In genomic region chrX:12958059-12958458, GRCh38 we compare ENCODE assay signal across 11 cellular contexts. TPM values are rescaled to one million over a fixed set of nuclear protein-coding genes. Genes with fewer than 3 reads are reported as not detected.
DNase-seq lines count a peak whose midpoint lies in the region; ATAC-seq and TF ChIP-seq lines count a peak whose summit lies in the region.
"Had no signal": no experiment of that assay in that cellular context is flagged by ENCODE, and none has a peak within 500 bp of the region (broad histone marks: within the 10 kb centered on the region; RNA-seq: fewer than 3 reads in every experiment).

No MANE protein-coding gene starts in this region.

- H3K27me3 Mint-ChIP-seq in IgD-negative memory B cell (peaks cover 3% of the 10 kb centered on the region), nephron (ENCODE audit: low read depth) (no peaks in the 10 kb centered on the region)
- no peaks in the 10 kb centered on the region for H3K27me3 Mint-ChIP-seq in activated T-helper 2 cell treated with anti-CD3 and anti-CD28 coated beads, Interferon-gamma antibody, Interleukin-2, Interleukin-4, amounts not matched to agents 10 μg/mL and 5 μg/mL and 100 μg/mL, durations not matched to agents 14 hours and 24 hours and 36 hours (ENCODE audit: low read depth)

- DNase-seq in GM06990 (ENCODE audit: extremely low read depth, insufficient read length), result no peak
- no peak for DNase-seq in activated T-helper 2 cell treated with anti-CD3 and anti-CD28 coated beads, Interferon-gamma antibody, Interleukin-2, Interleukin-4, amounts not matched to agents 10 μg/mL and 5 μg/mL and 100 μg/mL, durations not matched to agents 14 hours and 24 hours and 36 hours (ENCODE audit: low spot score)
- DNase-seq in activated CD4-positive, CD25-positive, alpha-beta regulatory T cell treated with anti-CD3 and anti-CD28 coated beads, Interleukin-2, amount 50 U/mL, for 72 hours, result no peak
- DNase-seq: KBM-7, NCI-H2081 treated with DMSO at 0.1 percent for 48 hours had no signal

- H3K4me3 Mint-ChIP-seq in IgD-negative memory B cell (peak overlapping the region; percentile 17 to 81 (median 76)), nephron (no peak overlapping the region)
- peak overlapping the region; percentile 76 for H3K4me3 Mint-ChIP-seq in activated T-helper 2 cell treated with anti-CD3 and anti-CD28 coated beads, Interferon-gamma antibody, Interleukin-2, Interleukin-4, amounts not matched to agents 10 μg/mL and 5 μg/mL and 100 μg/mL, durations not matched to agents 14 hours and 24 hours and 36 hours (ENCODE audit: low read depth)

- peak overlapping the region; percentile 2; the same call in 1 of the 2 replicates for H3K4me3 ChIP-seq in GM06990 (replicated peaks; ENCODE audit: low read depth, low read length)
- H3K4me3 ChIP-seq: suprapubic skin had no signal

- no peak for ATAC-seq in HG03095 (IDR thresholded peaks at IDR 0.05; ENCODE audit: unreplicated experiment)
- ATAC-seq in HG02759 (IDR thresholded peaks at IDR 0.05; ENCODE audit: unreplicated experiment), result no peak

- no peak for TF ChIP-seq CTCF in GM06990 (IDR thresholded peaks at IDR 0.05; ENCODE audit: insufficient read depth, low read length, poor library complexity, severe bottlenecking)
- no peak for TF ChIP-seq CTCF in nephron (IDR thresholded peaks at IDR 0.05; ENCODE audit: unreplicated experiment in 3 of 3)

- no peaks in the 10 kb centered on the region for H3K9me3 Mint-ChIP-seq in IgD-negative memory B cell
- no peaks in the 10 kb centered on the region for H3K9me3 Mint-ChIP-seq in activated T-helper 2 cell treated with anti-CD3 and anti-CD28 coated beads, Interferon-gamma antibody, Interleukin-2, Interleukin-4, amounts not matched to agents 10 μg/mL and 5 μg/mL and 100 μg/mL, durations not matched to agents 14 hours and 24 hours and 36 hours
- peaks cover 17% of the 10 kb centered on the region for H3K9me3 Mint-ChIP-seq in nephron

- no peaks in the 10 kb centered on the region for H3K27me3 ChIP-seq in GM06990 (replicated peaks; ENCODE audit: control insufficient read depth, insufficient read depth, low read length)
- H3K27me3 ChIP-seq: suprapubic skin had no signal

- intact Hi-C loops in activated T-helper 2 cell treated with anti-CD3 and anti-CD28 coated beads, Interferon-gamma antibody, Interleukin-2, Interleukin-4, amounts not matched to agents 10 μg/mL and 5 μg/mL and 100 μg/mL, durations not matched to agents 14 hours and 24 hours and 36 hours (cut with micrococcal nuclease), result loop anchor here (10.0 kb wide), 2 partner anchors 697 to 777 kb away; partner anchors contain the start of genes OFD1, TCEANC and TRAPPC2

- H3K36me3 Mint-ChIP-seq in IgD-negative memory B cell (no peaks in the 10 kb centered on the region), nephron (ENCODE audit: low read depth) (no peaks in the 10 kb centered on the region)
- peaks cover 3% of the 10 kb centered on the region for H3K36me3 Mint-ChIP-seq in activated T-helper 2 cell treated with anti-CD3 and anti-CD28 coated beads, Interferon-gamma antibody, Interleukin-2, Interleukin-4, amounts not matched to agents 10 μg/mL and 5 μg/mL and 100 μg/mL, durations not matched to agents 14 hours and 24 hours and 36 hours (ENCODE audit: low read depth)

- H3K27ac Mint-ChIP-seq in IgD-negative memory B cell, result peak overlapping the region; percentile 93 to 100 (median 98)
- peak overlapping the region; percentile 87 for H3K27ac Mint-ChIP-seq in activated T-helper 2 cell treated with anti-CD3 and anti-CD28 coated beads, Interferon-gamma antibody, Interleukin-2, Interleukin-4, amounts not matched to agents 10 μg/mL and 5 μg/mL and 100 μg/mL, durations not matched to agents 14 hours and 24 hours and 36 hours
- H3K27ac Mint-ChIP-seq in nephron, result peak overlapping the region in 2 of 3 experiments; percentile 8 to 30

- no peaks in the 10 kb centered on the region for H3K36me3 ChIP-seq in GM06990 (ENCODE audit: control insufficient read depth, insufficient read depth, low read length)
- H3K36me3 ChIP-seq: suprapubic skin had no signal

- H3K4me1 Mint-ChIP-seq in IgD-negative memory B cell (peaks cover 31 to 61% (median 49%) of the 10 kb centered on the region in 3 donors), nephron (peaks cover 7% of the 10 kb centered on the region)
- H3K4me1 Mint-ChIP-seq in activated T-helper 2 cell treated with anti-CD3 and anti-CD28 coated beads, Interferon-gamma antibody, Interleukin-2, Interleukin-4, amounts not matched to agents 10 μg/mL and 5 μg/mL and 100 μg/mL, durations not matched to agents 14 hours and 24 hours and 36 hours (ENCODE audit: low read depth), result peaks cover 57% of the 10 kb centered on the region

RNA-seq across cellular contexts. Expression of gene TMSB4X, which starts 16.9 kb away (rescaled TPM):
- 19,114 TPM for polyA plus RNA-seq in IgD-negative memory B cell
- total RNA-seq in activated T-helper 2 cell treated with anti-CD3 and anti-CD28 coated beads, Interferon-gamma antibody, Interleukin-2, Interleukin-4, amounts not matched to agents 10 μg/mL and 5 μg/mL and 100 μg/mL, durations not matched to agents 14 hours and 24 hours and 36 hours, result 7,759 and 7,983 TPM in 2 replicates

RNA-seq across cellular contexts. Expression of gene TLR8, which starts 51.6 kb away (rescaled TPM):
- 0.20 TPM for polyA plus RNA-seq in IgD-negative memory B cell
- total RNA-seq in activated T-helper 2 cell treated with anti-CD3 and anti-CD28 coated beads, Interferon-gamma antibody, Interleukin-2, Interleukin-4, amounts not matched to agents 10 μg/mL and 5 μg/mL and 100 μg/mL, durations not matched to agents 14 hours and 24 hours and 36 hours, result not detected in 2 replicates
- total RNA-seq: fibroblast of lung had no signal
- polyA plus RNA-seq: fibroblast of lung had no signal

Comparison
In these comparisons a context has a peak if more than half of its experiments do, and no peak if none do; other contexts are left out.
1. H3K27ac Mint-ChIP-seq: peak in every context shown above with its lines; median percentile 98 in IgD-negative memory B cell; 87 in activated T-helper 2 cell treated with anti-CD3 and anti-CD28 coated beads, Interferon-gamma antibody, Interleukin-2, Interleukin-4, amounts not matched to agents 10 μg/mL and 5 μg/mL and 100 μg/mL, durations not matched to agents 14 hours and 24 hours and 36 hours; 19 in nephron.
2. H3K4me3 Mint-ChIP-seq: peak in IgD-negative memory B cell (4 of 4) and activated T-helper 2 cell treated with anti-CD3 and anti-CD28 coated beads, Interferon-gamma antibody, Interleukin-2, Interleukin-4, amounts not matched to agents 10 μg/mL and 5 μg/mL and 100 μg/mL, durations not matched to agents 14 hours and 24 hours and 36 hours (single experiment); none in nephron (0 of 3).